13 cellular contexts compared by ENCODE assay signal in genomic region chr4:90071289-90072235, GRCh38. TPM values are rescaled to one million over a fixed set of nuclear protein-coding genes. Genes with fewer than 3 reads are reported as not detected.
DNase-seq lines count a peak whose midpoint lies in the region; ATAC-seq and TF ChIP-seq lines count a peak whose summit lies in the region.
"Had no signal": no experiment of that assay in that cellular context is flagged by ENCODE, and none has a peak within 500 bp of the region (broad histone marks: within the 10 kb centered on the region; RNA-seq: fewer than 3 reads in every experiment).

No MANE protein-coding gene starts in this region.

- intact Hi-C loops in activated B cell treated with CpG ODN at 0.5 μM for 24 hours (cut with micrococcal nuclease), result loop anchor here (1.0 to 2.0 kb wide), 3 partner anchors 27 to 58 kb away; no protein-coding TSS in a partner anchor

- CTCF ChIA-PET in activated B cell treated with CpG ODN at 0.5 μM for 24 hours (lab: Charles Lee), result no interaction called here

- peak overlapping the region; percentile 52 for H3K4me3 Mint-ChIP-seq in activated B cell treated with CpG ODN at 0.5 μM for 24 hours
- H3K4me3 Mint-ChIP-seq: activated CD4-positive, alpha-beta memory T cell treated with anti-CD3 and anti-CD28 coated beads, Interleukin-2, amount 10 ng/mL, durations not matched to agents 7 days and 5 days; T-helper 1 cell treated with Interleukin-12 subunit alpha and Interleukin-12 subunit beta and Interleukin-4 antibody, amounts not matched to agents 30 μg/mL and 1 μg/mL, for 36 hours had no signal

- peak overlapping the region; percentile 51 for H3K27ac Mint-ChIP-seq in activated B cell treated with CpG ODN at 0.5 μM for 24 hours
- H3K27ac Mint-ChIP-seq: activated CD4-positive, alpha-beta memory T cell treated with anti-CD3 and anti-CD28 coated beads, Interleukin-2, amount 10 ng/mL, durations not matched to agents 7 days and 5 days; T-helper 1 cell treated with Interleukin-12 subunit alpha and Interleukin-12 subunit beta and Interleukin-4 antibody, amounts not matched to agents 30 μg/mL and 1 μg/mL, for 36 hours had no signal

- peak; percentile 73 for ATAC-seq in GM21423 (IDR thresholded peaks at IDR 0.05; ENCODE audit: unreplicated experiment)
- peak; percentile 52 for ATAC-seq in HG03442 (IDR thresholded peaks at IDR 0.05; ENCODE audit: unreplicated experiment)
- peak; percentile 88 for ATAC-seq in activated B cell treated with CpG ODN at 0.5 μM for 24 hours (ENCODE audit: low read depth)
- no peak for ATAC-seq in HG03342 (IDR thresholded peaks at IDR 0.05; ENCODE audit: unreplicated experiment)
- ATAC-seq: body of pancreas had no signal

- TF ChIP-seq CTCF in activated B cell treated with CpG ODN at 0.5 μM for 24 hours (IDR thresholded peaks at IDR 0.05), result no peak

- H3K27me3 Mint-ChIP-seq in activated B cell treated with CpG ODN at 0.5 μM for 24 hours, result peaks cover 5% of the 10 kb centered on the region

- peak; percentile 80 for DNase-seq in CD1c-positive myeloid dendritic cell (ENCODE audit: extremely low spot score)
- no peak for DNase-seq in activated B cell treated with CpG ODN at 0.5 μM for 24 hours
- no peak for DNase-seq in activated CD4-positive, alpha-beta T cell treated with anti-CD3 and anti-CD28 coated beads for 4 hours
- DNase-seq in hypothalamus (lab: John Stamatoyannopoulos, UW), result no peak
- no peak for DNase-seq in stimulated activated CD4-positive, alpha-beta T cell treated with anti-CD3 and anti-CD28 coated beads, Interleukin-1b, Interleukin-23, amount 100 ng/mL, for 48 hours
- DNase-seq: activated CD4-positive, alpha-beta memory T cell treated with anti-CD3 and anti-CD28 coated beads, Interleukin-2, amount 10 ng/mL, durations not matched to agents 7 days and 5 days; body of pancreas; NCI-H446; Peyer's patch had no signal

- no peaks in the 10 kb centered on the region for H3K9me3 Mint-ChIP-seq in activated B cell treated with CpG ODN at 0.5 μM for 24 hours
- H3K9me3 Mint-ChIP-seq: activated CD4-positive, alpha-beta memory T cell treated with anti-CD3 and anti-CD28 coated beads, Interleukin-2, amount 10 ng/mL, durations not matched to agents 7 days and 5 days; T-helper 1 cell treated with Interleukin-12 subunit alpha and Interleukin-12 subunit beta and Interleukin-4 antibody, amounts not matched to agents 30 μg/mL and 1 μg/mL, for 36 hours had no signal

- H3K36me3 Mint-ChIP-seq in activated B cell treated with CpG ODN at 0.5 μM for 24 hours (ENCODE audit: low read depth), result no peaks in the 10 kb centered on the region

- H3K4me1 Mint-ChIP-seq in activated B cell treated with CpG ODN at 0.5 μM for 24 hours, result peaks cover 36% of the 10 kb centered on the region
- H3K4me1 Mint-ChIP-seq: activated CD4-positive, alpha-beta memory T cell treated with anti-CD3 and anti-CD28 coated beads, Interleukin-2, amount 10 ng/mL, durations not matched to agents 7 days and 5 days had no signal

- POLR2A ChIA-PET in activated B cell treated with CpG ODN at 0.5 μM for 24 hours (lab: Charles Lee), result interaction anchor here (0.6 to 1.8 kb wide), 6 partner anchors 17 to 1549 kb away, joined by 3 to 9 read pairs (median 4); partner anchors contain the start of gene CCSER1

RNA-seq across cellular contexts. Expression of gene CCSER1, which starts 55.6 kb away (rescaled TPM):
- total RNA-seq in activated B cell treated with CpG ODN at 0.5 μM for 24 hours, result 14.4 and 20.1 TPM in 2 replicates
